ENCODE assay signal across 20 cellular contexts in genomic region chr6:39752835-39753744, GRCh38. TPM values are rescaled to one million over a fixed set of nuclear protein-coding genes. Genes with fewer than 3 reads are reported as not detected.
A peak's percentile ranks its signal among the peaks of the same experiment; 100 is the strongest.
DNase-seq lines count a peak whose midpoint lies in the region; ATAC-seq, FAIRE-seq and TF ChIP-seq lines count a peak whose summit lies in the region.
"Had no signal": no experiment of that assay in that cellular context is flagged by ENCODE, and none has a peak within 500 bp of the region (broad histone marks: within the 10 kb centered on the region; RNA-seq: fewer than 3 reads in every experiment).

No MANE protein-coding gene starts in this region.

- no peak for TF ChIP-seq POLR2A in GM12878 (IDR thresholded peaks at IDR 0.05; ENCODE audit: low read depth, low read length)

- H3K9ac ChIP-seq in GM12878 (ENCODE audit: control insufficient read depth, insufficient read depth, low read length), result no peak overlapping the region

- peak; percentile 50 for ATAC-seq in GM19023 (IDR thresholded peaks at IDR 0.05; ENCODE audit: unreplicated experiment)
- ATAC-seq in GM12878, result peak; percentile 91
- ATAC-seq in right cardiac atrium, result peak; percentile 50 to 55
- ATAC-seq: HCT116, K562, left lobe of liver had no signal

- no peak overlapping the region for H2AFZ ChIP-seq in GM12878 (ENCODE audit: control insufficient read depth, low read depth, low read length)

- 55% methylated on average over 10 of the region's 12 CpGs for WGBS in GM12878 (ENCODE audit: insufficient coverage, insufficient replicate concordance, low lambda C conversion rate, missing lambda C conversion rate)
- WGBS in right cardiac atrium, result 73% methylated on average over 12 of the region's 12 CpGs

- in situ Hi-C loops in GM12878 (cut with MboI), result no loop called here

- no peak for TF ChIP-seq EP300 in GM12878 (IDR thresholded peaks at IDR 0.05; ENCODE audit: borderline replicate concordance in 1 of 2, control insufficient read depth in 1 of 2, low read depth in 2 of 2, low read length in 2 of 2)

- H3K4me1 Mint-ChIP-seq in immature natural killer cell, result peaks cover 0 to 4% of the 10 kb centered on the region in 2 donors
- H3K4me1 Mint-ChIP-seq: activated naive CD8-positive, alpha-beta T cell treated with anti-CD3 and anti-CD28 coated beads for 36 hours had no signal

- H3K4me1 ChIP-seq in GM12878 (ENCODE audit: control insufficient read depth, insufficient read depth, low read length), result no peaks in the 10 kb centered on the region
- H3K4me1 ChIP-seq in right cardiac atrium (ENCODE audit: control insufficient read depth, insufficient read depth, low read length), result peaks cover 5% of the 10 kb centered on the region
- peaks cover 0 to 28% (median 14%) of the 10 kb centered on the region in 4 donors for H3K4me1 ChIP-seq in tibial artery

- POLR2A ChIA-PET in GM12878 (lab: Charles Lee), result interaction anchor here (0.6 kb wide), 1 partner anchor 20 kb away, joined by 4 read pairs; no protein-coding TSS in a partner anchor

- H3K36me3 ChIP-seq in GM12878 (ENCODE audit: control insufficient read depth in 2 of 2, insufficient read depth in 2 of 2, low read length in 1 of 2), result no peaks in the 10 kb centered on the region
- H3K36me3 ChIP-seq in tibial artery, result no peaks in the 10 kb centered on the region
- H3K36me3 ChIP-seq: brain microvascular endothelial cell, thyroid gland had no signal

- RAD21 ChIA-PET in GM12878 (lab: Charles Lee; ENCODE audit: unreplicated experiment), result interaction anchor here (0.6 to 1.2 kb wide), 3 partner anchors 66 to 301 kb away, joined by 3 read pairs; no protein-coding TSS in a partner anchor

- peaks cover 0 to 12% (median 2%) of the 10 kb centered on the region in 3 donors for H3K27me3 Mint-ChIP-seq in immature natural killer cell (ENCODE audit: low read depth in 3 of 3)
- H3K27me3 Mint-ChIP-seq: dendritic cell treated with granulocyte-macrophage colony-stimulating factor and Interleukin-4, amounts not matched to agents 40 ng/mL and 50 ng/mL, for 4 days had no signal

- H3K27ac ChIP-seq in GM12878 (ENCODE audit: control insufficient read depth, insufficient read depth), result no peak overlapping the region
- peak overlapping the region; percentile 75 for H3K27ac ChIP-seq in right cardiac atrium (ENCODE audit: low read length)
- H3K27ac ChIP-seq in tibial artery, result peak overlapping the region; percentile 62 to 72
- H3K27ac ChIP-seq: brain microvascular endothelial cell, thyroid gland had no signal

- intact Hi-C loops in GM12878 (cut with micrococcal nuclease; ENCODE audit: unreplicated experiment), result loop anchor here (5.0 kb wide), 1 partner anchor 391 kb away; no protein-coding TSS in a partner anchor
- intact Hi-C loops in right cardiac atrium (cut with DNase I), result no loop called here
- intact Hi-C loops in tibial artery (cut with DNase I; ENCODE audit: low total_unique reads), result no loop called here

- FAIRE-seq in GM12878 (lab: Jason Lieb, UNC) (no peak), urothelium cell line (lab: Jason Lieb, UNC) (no peak), frontal cortex (lab: Jason Lieb, UNC) (no peak)
- FAIRE-seq: K562 had no signal

- no TSS peak for BruUV-seq in GM12878 (replicated peaks; lab: Mats Ljungman, UMichigan)

- TF ChIP-seq RAD21 in GM12878 (IDR thresholded peaks at IDR 0.05; ENCODE audit: insufficient read depth, low read depth, low read length), result no peak

- no peaks in the 10 kb centered on the region for H4K20me1 ChIP-seq in GM12878 (ENCODE audit: control insufficient read depth, insufficient read depth)

- H3K4me3 Mint-ChIP-seq in immature natural killer cell, result no peak overlapping the region
- H3K4me3 Mint-ChIP-seq: activated naive CD8-positive, alpha-beta T cell treated with anti-CD3 and anti-CD28 coated beads for 36 hours; dendritic cell treated with granulocyte-macrophage colony-stimulating factor and Interleukin-4, amounts not matched to agents 40 ng/mL and 50 ng/mL, for 4 days had no signal

- TF ChIP-seq CTCF in GM12878 (IDR thresholded peaks at IDR 0.05 in 2 of 3, conservative IDR thresholded peaks at IDR 0.05 in 1 of 3; ENCODE audit: control insufficient read depth in 2 of 3, extremely low read depth in 1 of 3, insufficient read depth in 1 of 3, low read depth in 3 of 3, low read length in 3 of 3), result no peak
- no peak for TF ChIP-seq CTCF in tibial artery (IDR thresholded peaks at IDR 0.05)

- H3K27me3 ChIP-seq in GM12878 (replicated peaks in 1 of 2; ENCODE audit: control insufficient read depth in 2 of 2, insufficient read depth in 2 of 2, low read length in 1 of 2) (no peaks in the 10 kb centered on the region), right cardiac atrium (ENCODE audit: control insufficient read depth, insufficient read depth) (no peaks in the 10 kb centered on the region), tibial artery (no peaks in the 10 kb centered on the region)
- H3K27me3 ChIP-seq: brain microvascular endothelial cell, thyroid gland had no signal

- SMC1A ChIA-PET in GM12878 (lab: Charles Lee; ENCODE audit: uncharacterized antibody, unreplicated experiment), result interaction anchor here (0.7 to 2.2 kb wide), 15 partner anchors 20 to 389 kb away, joined by 3 to 8 read pairs (median 4); no protein-coding TSS in a partner anchor

- no peaks in the 10 kb centered on the region for H3K79me2 ChIP-seq in GM12878 (ENCODE audit: control insufficient read depth, insufficient read depth, low read length)

- H3K9me3 ChIP-seq in GM12878 (replicated peaks; ENCODE audit: control insufficient read depth, insufficient read depth, low read length) (no peaks in the 10 kb centered on the region; the same call in 2 of the 3 replicates), right cardiac atrium (ENCODE audit: control insufficient read depth, low read length) (no peaks in the 10 kb centered on the region), tibial artery (no peaks in the 10 kb centered on the region)
- H3K9me3 ChIP-seq: thyroid gland had no signal

- no peak overlapping the region for H3K27ac Mint-ChIP-seq in immature natural killer cell
- H3K27ac Mint-ChIP-seq: activated naive CD8-positive, alpha-beta T cell treated with anti-CD3 and anti-CD28 coated beads for 36 hours; dendritic cell treated with granulocyte-macrophage colony-stimulating factor and Interleukin-4, amounts not matched to agents 40 ng/mL and 50 ng/mL, for 4 days had no signal

- H3K4me3 ChIP-seq in GM12878, result no peak overlapping the region
- no peak overlapping the region for H3K4me3 ChIP-seq in right cardiac atrium (ENCODE audit: low read length)
- no peak overlapping the region for H3K4me3 ChIP-seq in tibial artery
- H3K4me3 ChIP-seq: K562, thyroid gland had no signal

- H3K9me3 Mint-ChIP-seq in immature natural killer cell, result no peaks in the 10 kb centered on the region
- H3K9me3 Mint-ChIP-seq: activated naive CD8-positive, alpha-beta T cell treated with anti-CD3 and anti-CD28 coated beads for 36 hours; dendritic cell treated with granulocyte-macrophage colony-stimulating factor and Interleukin-4, amounts not matched to agents 40 ng/mL and 50 ng/mL, for 4 days had no signal

- CTCF ChIA-PET in GM12878 (lab: Yijun Ruan, JAX), result interaction anchor here (0.6 to 3.1 kb wide), 4 partner anchors 8 to 194 kb away, joined by 3 to 9 read pairs (median 3); no protein-coding TSS in a partner anchor

- no peak overlapping the region for H3K4me2 ChIP-seq in GM12878 (ENCODE audit: control insufficient read depth, insufficient read depth)

- peak; percentile 9 for DNase-seq in GM12878 (ENCODE audit: low read depth, low spot score)
- DNase-seq in right cardiac atrium, result no peak
- DNase-seq in tibial artery, result no peak
- DNase-seq in urothelium cell line (ENCODE audit: low spot score), result no peak
- no peak for DNase-seq in effector CD8-positive, alpha-beta T cell (lab: John Stamatoyannopoulos, UW)
- DNase-seq in immature natural killer cell, result no peak
- no peak for DNase-seq in frontal cortex (ENCODE audit: low spot score in 2 of 2)
- DNase-seq: activated naive CD8-positive, alpha-beta T cell treated with anti-CD3 and anti-CD28 coated beads for 36 hours; brain microvascular endothelial cell; COR-L47; NCI-H2029; NCI-H446; stimulated activated CD4-positive, alpha-beta T cell treated with anti-CD3 and anti-CD28 coated beads, Interleukin-12 subunit alpha, Interleukin-12 subunit beta, amount 100 ng/mL, for 4 hours; thyroid gland had no signal

- no peaks in the 10 kb centered on the region for H3K36me3 Mint-ChIP-seq in immature natural killer cell
- H3K36me3 Mint-ChIP-seq: activated naive CD8-positive, alpha-beta T cell treated with anti-CD3 and anti-CD28 coated beads for 36 hours had no signal

RNA-seq across cellular contexts. Expression of gene KIF6, which starts 27.9 kb away (rescaled TPM):
- 0.52 and 1.2 TPM in 2 replicates for total RNA-seq in GM12878 (2013; cell fraction: nucleolus; rRNA removed)
- 0.11 and 0.28 TPM in 2 replicates for total RNA-seq in GM12878 (2014; rRNA removed)
- total RNA-seq in GM12878 (2014; rRNA removed; fragmentation: Illumina TruSeq; extraction: Trizol), result 0.09 and 0.23 TPM in 2 replicates
- 0.28 and 0.35 TPM in 2 replicates for total RNA-seq in GM12878 (2021)
- not detected for polyA plus RNA-seq in GM12878 (2011; ENCODE audit: low read depth)
- 0.76 and 0.82 TPM in 2 replicates for polyA plus RNA-seq in GM12878 (2011; rRNA removed)
- 0.48 and 0.73 TPM in 2 replicates for polyA plus RNA-seq in GM12878 (2011; cell fraction: cytosol; rRNA removed)
- polyA plus RNA-seq in GM12878 (2011; cell fraction: nucleus; rRNA removed), result 0.84 and 0.99 TPM in 2 replicates
- 0.07 and 0.13 TPM in 2 replicates for polyA plus RNA-seq in GM12878 (2012)
- polyA plus RNA-seq in GM12878 (2014; fragmentation: Illumina TruSeq; extraction: Trizol), result 0.33 and 0.35 TPM in 2 replicates
- polyA plus RNA-seq in GM12878 (2014; fragmentation: Nextera tagmentation; extraction: Ambion mirVana), result under 1 TPM; 0.09 to 0.18 TPM
- 0.06 and 0.12 TPM in 2 replicates for polyA plus RNA-seq in GM12878 (2014; rRNA removed)
- polyA plus RNA-seq in GM12878 (2016; fragmentation: Nextera tagmentation; extraction: Ambion mirVana), result 1 to 10 TPM in 1 of 2 experiments, under 1 TPM in 1; 0.46 to 1.0 TPM
- polyA minus RNA-seq in GM12878 (2011; rRNA and poly(A)+ RNA removed), result 1.4 and 2.1 TPM in 2 replicates
- polyA minus RNA-seq in GM12878 (2011; cell fraction: cytosol; rRNA and poly(A)+ RNA removed), result 0.73 TPM in 1 of 2 replicates, not detected in the other
- polyA minus RNA-seq in GM12878 (2011; cell fraction: nucleus; rRNA and poly(A)+ RNA removed), result 1.9 and 2.5 TPM in 2 replicates
- 1 to 10 TPM in 1 of 4 donors, under 1 TPM in 3; 0.25 to 1.4 (median 0.43) TPM for total RNA-seq in right cardiac atrium
- 0.43 TPM for polyA plus RNA-seq in right cardiac atrium
- not detected for polyA plus RNA-seq in immature natural killer cell
- 1.2 TPM for total RNA-seq in frontal cortex
- total RNA-seq: K562, pulmonary artery endothelial cell had no signal
- polyA plus RNA-seq: K562 had no signal

RNA-seq across cellular contexts. Expression of gene DAAM2, which starts 39.1 kb away (rescaled TPM):
- 0.13 TPM in 1 of 2 replicates, not detected in the other for total RNA-seq in GM12878 (2013; cell fraction: nucleolus; rRNA removed)
- not detected in 2 replicates for total RNA-seq in GM12878 (2014; rRNA removed)
- total RNA-seq in GM12878 (2014; rRNA removed; fragmentation: Illumina TruSeq; extraction: Trizol), result not detected in 2 replicates
- 0.05 TPM in 1 of 2 replicates, not detected in the other for total RNA-seq in GM12878 (2021)
- polyA plus RNA-seq in GM12878 (2011; ENCODE audit: low read depth), result not detected
- 0.13 and 0.22 TPM in 2 replicates for polyA plus RNA-seq in GM12878 (2011; rRNA removed)
- polyA plus RNA-seq in GM12878 (2011; cell fraction: cytosol; rRNA removed), result 0.06 and 0.12 TPM in 2 replicates
- 0.25 and 0.27 TPM in 2 replicates for polyA plus RNA-seq in GM12878 (2011; cell fraction: nucleus; rRNA removed)
- polyA plus RNA-seq in GM12878 (2012), result 0.06 TPM in 1 of 2 replicates, not detected in the other
- not detected in 2 replicates for polyA plus RNA-seq in GM12878 (2014; fragmentation: Illumina TruSeq; extraction: Trizol)
- not detected for polyA plus RNA-seq in GM12878 (2014; fragmentation: Nextera tagmentation; extraction: Ambion mirVana)
- not detected in 2 replicates for polyA plus RNA-seq in GM12878 (2014; rRNA removed)
- polyA plus RNA-seq in GM12878 (2016; fragmentation: Nextera tagmentation; extraction: Ambion mirVana), result not detected
- polyA minus RNA-seq in GM12878 (2011; rRNA and poly(A)+ RNA removed), result under 0.01 and 0.31 TPM in 2 replicates
- not detected in 2 replicates for polyA minus RNA-seq in GM12878 (2011; cell fraction: cytosol; rRNA and poly(A)+ RNA removed)
- under 0.01 and 0.29 TPM in 2 replicates for polyA minus RNA-seq in GM12878 (2011; cell fraction: nucleus; rRNA and poly(A)+ RNA removed)
- 10 to 100 TPM in 2 of 4 donors, 1 to 10 TPM in 2; 7.2 to 11.5 (median 9.2) TPM for total RNA-seq in right cardiac atrium
- polyA plus RNA-seq in right cardiac atrium, result 9.9 TPM
- not detected for polyA plus RNA-seq in immature natural killer cell
- 5.3 TPM for total RNA-seq in frontal cortex
- total RNA-seq: activated naive CD8-positive, alpha-beta T cell treated with anti-CD3 and anti-CD28 coated beads for 36 hours had no signal
